ENCODE assay signal across 8 cellular contexts in the genomic region with DNA sequence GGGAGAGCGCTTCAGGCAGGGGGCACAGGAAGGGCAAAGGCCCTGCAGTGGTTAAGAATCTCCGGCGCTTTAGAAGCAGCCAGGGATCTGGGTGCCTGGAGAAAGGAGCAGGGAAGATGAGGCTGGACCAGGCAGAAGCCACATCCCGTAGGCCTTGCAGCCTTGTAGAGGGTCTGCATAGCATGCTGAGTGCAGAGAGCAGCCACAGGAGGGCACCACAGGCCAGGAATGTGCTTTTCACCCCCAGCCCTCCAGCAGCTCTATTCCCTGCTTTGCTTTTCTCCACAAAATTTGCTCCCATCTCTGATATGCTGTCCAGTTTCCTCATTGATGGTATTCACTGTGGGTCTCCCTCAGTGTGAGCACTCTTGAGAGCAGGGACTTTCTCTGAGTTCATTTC. TPM values are rescaled to one million over a fixed set of nuclear protein-coding genes. Genes with fewer than 3 reads are reported as not detected.
A peak's percentile ranks its signal among the peaks of the same experiment; 100 is the strongest.
DNase-seq lines count a peak whose midpoint lies in the region; ATAC-seq and TF ChIP-seq lines count a peak whose summit lies in the region.

No MANE protein-coding gene starts in this region.

- H3K4me1 Mint-ChIP-seq in activated naive CD4-positive, alpha-beta T cell treated with anti-CD3 and anti-CD28 coated beads, Interleukin-2, amount 10 ng/mL, durations not matched to agents 7 days and 5 days = peaks cover 26% of the 10 kb centered on the region

- CTCF ChIA-PET in activated naive CD4-positive, alpha-beta T cell treated with anti-CD3 and anti-CD28 coated beads, Interleukin-2, amount 10 ng/mL, durations not matched to agents 7 days and 5 days (lab: Charles Lee) = interaction anchor here (1.0 to 1.3 kb wide), 3 partner anchors 12 to 114 kb away, joined by 3 to 4 read pairs (median 3); no protein-coding TSS in a partner anchor

- H3K4me2 ChIP-seq in DND-41 (ENCODE audit: insufficient read depth, low read length) (no peak overlapping the region), Karpas-422 (ENCODE audit: low read depth, low read length, poor library complexity, severe bottlenecking) (peak overlapping the region; percentile 55)

- H3K36me3 ChIP-seq in DND-41 (ENCODE audit: insufficient read depth, low read length) (peaks cover 87% of the 10 kb centered on the region), Karpas-422 (ENCODE audit: insufficient read depth, low read length) (peaks cover 26% of the 10 kb centered on the region)

- H3K27ac ChIP-seq in DND-41 (ENCODE audit: low read length) (no peak overlapping the region), Karpas-422 (ENCODE audit: low read length) (peak overlapping the region; percentile 90)

- DNase-seq in DND-41 = peak; percentile 24
- DNase-seq in Karpas-422 = peak; percentile 77
- DNase-seq in activated naive CD4-positive, alpha-beta T cell treated with anti-CD3 and anti-CD28 coated beads, Interleukin-2, amount 10 ng/mL, durations not matched to agents 7 days and 5 days = peak; percentile 41
- DNase-seq in head of caudate nucleus = peak; percentile 59 to 93 (median 84)
- peak; percentile 52 for DNase-seq in renal cortical epithelial cell (ENCODE audit: low read depth)

- H3K9me3 Mint-ChIP-seq in activated naive CD4-positive, alpha-beta T cell treated with anti-CD3 and anti-CD28 coated beads, Interleukin-2, amount 10 ng/mL, durations not matched to agents 7 days and 5 days = no peaks in the 10 kb centered on the region

- ATAC-seq in DND-41 (ENCODE audit: insufficient read depth, low read depth) = peak; percentile 66
- no peak for ATAC-seq in HG02884 (IDR thresholded peaks at IDR 0.05; ENCODE audit: unreplicated experiment)
- ATAC-seq in GM21381 (IDR thresholded peaks at IDR 0.05; ENCODE audit: unreplicated experiment) = no peak
- no peak for ATAC-seq in GM21390 (IDR thresholded peaks at IDR 0.05; ENCODE audit: unreplicated experiment)

- H3K27me3 ChIP-seq in DND-41 (ENCODE audit: insufficient read depth, low read length, poor library complexity) (no peaks in the 10 kb centered on the region), Karpas-422 (ENCODE audit: low read length) (no peaks in the 10 kb centered on the region)

- no peaks in the 10 kb centered on the region for H3K27me3 Mint-ChIP-seq in activated naive CD4-positive, alpha-beta T cell treated with anti-CD3 and anti-CD28 coated beads, Interleukin-2, amount 10 ng/mL, durations not matched to agents 7 days and 5 days

- H3K9me3 ChIP-seq in DND-41 (ENCODE audit: insufficient read depth, low read length, severe bottlenecking) = no peaks in the 10 kb centered on the region
- H3K9me3 ChIP-seq in Karpas-422 (ENCODE audit: low read length) = no peaks in the 10 kb centered on the region

- H3K4me1 ChIP-seq in DND-41 (ENCODE audit: insufficient read depth, low read length) = peaks cover 45% of the 10 kb centered on the region
- peaks cover 67% of the 10 kb centered on the region for H3K4me1 ChIP-seq in Karpas-422 (ENCODE audit: low read length)

- no peak overlapping the region for H3K4me3 ChIP-seq in DND-41 (ENCODE audit: low read depth in 1 of 2, low read length in 2 of 2)
- H3K4me3 ChIP-seq in Karpas-422 (ENCODE audit: low read length) = no peak overlapping the region

- TF ChIP-seq CTCF in DND-41 (IDR thresholded peaks at IDR 0.05; ENCODE audit: borderline replicate concordance, extremely low read depth, low read length, poor library complexity, severe bottlenecking) = peak; percentile 63

- H3K27ac Mint-ChIP-seq in activated naive CD4-positive, alpha-beta T cell treated with anti-CD3 and anti-CD28 coated beads, Interleukin-2, amount 10 ng/mL, durations not matched to agents 7 days and 5 days = no peak overlapping the region

- no peaks in the 10 kb centered on the region for H3K9me2 ChIP-seq in Karpas-422 (replicated peaks; ENCODE audit: insufficient read depth, low read length)

- peaks cover 45% of the 10 kb centered on the region for H3K36me3 Mint-ChIP-seq in activated naive CD4-positive, alpha-beta T cell treated with anti-CD3 and anti-CD28 coated beads, Interleukin-2, amount 10 ng/mL, durations not matched to agents 7 days and 5 days

- intact Hi-C loops in head of caudate nucleus (cut with DNase I) = loop anchor here (2.0 kb wide), 1 partner anchor 110 kb away; no protein-coding TSS in a partner anchor

- H3K4me3 Mint-ChIP-seq in activated naive CD4-positive, alpha-beta T cell treated with anti-CD3 and anti-CD28 coated beads, Interleukin-2, amount 10 ng/mL, durations not matched to agents 7 days and 5 days = no peak overlapping the region

- H3K9ac ChIP-seq in DND-41 (ENCODE audit: low read depth, low read length) (no peak overlapping the region), Karpas-422 (ENCODE audit: low read length) (peak overlapping the region; percentile 52)

- H4K20me1 ChIP-seq in DND-41 (ENCODE audit: insufficient read depth, low read length) (peaks cover 81% of the 10 kb centered on the region), Karpas-422 (ENCODE audit: insufficient read depth, low read depth, low read length) (0 out of 2 replicates have a peak, but pooled peaks cover 3% of the 10 kb centered on the region)

- no peak overlapping the region for H2AFZ ChIP-seq in DND-41 (ENCODE audit: low read depth, low read length)
- no peak overlapping the region for H2AFZ ChIP-seq in Karpas-422 (ENCODE audit: low read length)

- H3K79me2 ChIP-seq in DND-41 (ENCODE audit: insufficient read depth, low read length) = peaks cover 90% of the 10 kb centered on the region
- H3K79me2 ChIP-seq in Karpas-422 (ENCODE audit: low read length) = peaks cover 68% of the 10 kb centered on the region

RNA-seq across cellular contexts. Expression of gene WDR62, which starts 5.7 kb away (rescaled TPM):
- total RNA-seq in Karpas-422 (2014; rRNA removed; shearing (Covaris generic); ENCODE audit: low replicate concordance) = 9.4 and 10.9 TPM in 2 replicates
- total RNA-seq in renal cortical epithelial cell = 0.70 and 3.0 TPM in 2 replicates

RNA-seq across cellular contexts. Expression of gene THAP8, which starts 6.3 kb away (rescaled TPM):
- 3.6 and 8.9 TPM in 2 replicates for total RNA-seq in Karpas-422 (2014; rRNA removed; shearing (Covaris generic); ENCODE audit: low replicate concordance)
- total RNA-seq in renal cortical epithelial cell = 3.3 and 3.5 TPM in 2 replicates

RNA-seq across cellular contexts. Expression of gene CLIP3, which starts 27.8 kb away (rescaled TPM):
- total RNA-seq in Karpas-422 (2014; rRNA removed; shearing (Covaris generic); ENCODE audit: low replicate concordance) = 0.72 and 1.2 TPM in 2 replicates
- 1.2 and 15.2 TPM in 2 replicates for total RNA-seq in renal cortical epithelial cell

RNA-seq across cellular contexts. Expression of gene ALKBH6, which starts 46.4 kb away (rescaled TPM):
- 11.1 and 48.4 TPM in 2 replicates for total RNA-seq in Karpas-422 (2014; rRNA removed; shearing (Covaris generic); ENCODE audit: low replicate concordance)
- 10.6 and 11.8 TPM in 2 replicates for total RNA-seq in renal cortical epithelial cell

RNA-seq across cellular contexts. Expression of gene OVOL3, which starts 50.5 kb away (rescaled TPM):
- total RNA-seq in Karpas-422 (2014; rRNA removed; shearing (Covaris generic); ENCODE audit: low replicate concordance) = 1.6 and 3.1 TPM in 2 replicates
- not detected in 2 replicates for total RNA-seq in renal cortical epithelial cell

Comparison
In these comparisons a context has a peak if more than half of its experiments do, and no peak if none do; other contexts are left out.
1. DNase-seq: peak in every context shown above with its lines; median percentile 84 in head of caudate nucleus; 77 in Karpas-422; 52 in renal cortical epithelial cell; 41 in activated naive CD4-positive, alpha-beta T cell treated with anti-CD3 and anti-CD28 coated beads, Interleukin-2, amount 10 ng/mL, durations not matched to agents 7 days and 5 days; 24 in DND-41.